ENCODE assay signal across 16 cellular contexts in the genomic region with DNA sequence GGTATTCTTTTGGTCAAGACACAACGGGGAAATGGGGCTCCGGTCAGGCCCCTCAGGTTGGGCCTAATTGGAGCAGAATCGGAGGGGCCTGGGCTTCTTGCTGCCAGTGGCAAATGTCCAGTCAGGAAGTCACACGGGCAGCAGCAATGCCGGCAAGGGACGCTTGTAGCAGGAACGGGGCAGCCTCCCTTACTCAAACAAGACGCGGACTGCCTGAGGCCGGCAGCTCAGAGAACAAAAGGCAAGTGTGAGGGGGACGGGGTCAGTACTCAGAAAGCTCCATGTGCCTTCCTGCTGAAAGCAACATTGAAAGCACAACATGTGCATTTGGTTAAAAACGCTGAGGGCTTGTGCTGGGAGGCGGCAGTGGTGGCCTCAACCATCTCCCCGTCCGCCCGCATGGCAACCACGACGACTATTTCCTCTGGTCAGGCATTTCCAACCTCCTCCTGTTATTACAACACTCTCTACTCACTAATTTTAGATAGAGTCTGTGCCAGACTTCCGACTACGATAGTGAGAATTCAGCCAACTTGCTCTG. TPM values are rescaled to one million over a fixed set of nuclear protein-coding genes. Genes with fewer than 3 reads are reported as not detected.
DNase-seq lines count a peak whose midpoint lies in the region; ATAC-seq and TF ChIP-seq lines count a peak whose summit lies in the region.
"Had no signal": no experiment of that assay in that cellular context is flagged by ENCODE, and none has a peak within 500 bp of the region (broad histone marks: within the 10 kb centered on the region; RNA-seq: fewer than 3 reads in every experiment).

No MANE protein-coding gene starts in this region.

- in situ Hi-C loops in ACHN (cut with HindIII; ENCODE audit: low pct_ligation_motif_present, low pct_unique_long_range_greater_than_20kb, low sequenced_read_pairs), result no loop called here

- ATAC-seq in activated T-helper 17 cell treated with anti-CD3 and anti-CD28 coated beads, Interleukin-2, amount 50 U/mL, for 72 hours (replicated peaks), result no peak
- no peak for ATAC-seq in HG02763 (IDR thresholded peaks at IDR 0.05; ENCODE audit: unreplicated experiment)
- ATAC-seq: gastroesophageal sphincter, left colon, SK-N-SH treated with all-trans-retinoic acid at 6 μM for 48 hours had no signal

- no peaks in the 10 kb centered on the region for H3K36me3 Mint-ChIP-seq in activated T-helper 17 cell treated with anti-CD3 and anti-CD28 coated beads, Interleukin-2, amount 50 U/mL, for 72 hours (ENCODE audit: low read depth)
- H3K36me3 Mint-ChIP-seq: IgD-negative memory B cell had no signal

- H3K27me3 Mint-ChIP-seq in activated T-helper 17 cell treated with anti-CD3 and anti-CD28 coated beads, Interleukin-2, amount 50 U/mL, for 72 hours, result no peaks in the 10 kb centered on the region

- H3K4me1 Mint-ChIP-seq in activated T-helper 17 cell treated with anti-CD3 and anti-CD28 coated beads, Interleukin-2, amount 50 U/mL, for 72 hours, result peaks cover 33% of the 10 kb centered on the region

- DNase-seq in AG09319 (ENCODE audit: extremely low read depth, low read depth), result peak; percentile 36
- DNase-seq in EH (ENCODE audit: low read depth), result peak; percentile 66
- DNase-seq in mesenteric fat pad (ENCODE audit: low spot score), result peak; percentile 86
- DNase-seq in ACHN, result no peak
- DNase-seq in NCI-H774 (lab: John Stamatoyannopoulos, UW), result no peak
- no peak for DNase-seq in stimulated activated naive CD4-positive, alpha-beta T cell (lab: John Stamatoyannopoulos, UW)
- DNase-seq: activated effector memory CD4-positive, alpha-beta T cell treated with anti-CD3 and anti-CD28 coated beads, Interleukin-2, amount 50 U/mL, for 16 hours; left colon; NCI-H1694; NCI-H69; occipital lobe had no signal

- H3K9me3 Mint-ChIP-seq in activated T-helper 17 cell treated with anti-CD3 and anti-CD28 coated beads, Interleukin-2, amount 50 U/mL, for 72 hours, result peaks cover 8% of the 10 kb centered on the region
- H3K9me3 Mint-ChIP-seq: IgD-negative memory B cell had no signal

- TF ChIP-seq CTCF in AG09319 (IDR thresholded peaks at IDR 0.05; ENCODE audit: low read depth, low read length), result no peak

- H3K4me3 Mint-ChIP-seq in activated T-helper 17 cell treated with anti-CD3 and anti-CD28 coated beads, Interleukin-2, amount 50 U/mL, for 72 hours, result no peak overlapping the region

- peak overlapping the region; percentile 30 for H3K27ac Mint-ChIP-seq in activated T-helper 17 cell treated with anti-CD3 and anti-CD28 coated beads, Interleukin-2, amount 50 U/mL, for 72 hours

RNA-seq across cellular contexts. Expression of a gene that starts 20.5 kb away (rescaled TPM):
- 10 to 100 TPM; 18.4 to 62.5 TPM for total RNA-seq in activated T-helper 17 cell treated with anti-CD3 and anti-CD28 coated beads, Interleukin-2, amount 50 U/mL, for 72 hours
- 102 TPM for total RNA-seq in mesenteric fat pad

RNA-seq across cellular contexts. Expression of a gene that starts 26.2 kb away (rescaled TPM):
- total RNA-seq in activated T-helper 17 cell treated with anti-CD3 and anti-CD28 coated beads, Interleukin-2, amount 50 U/mL, for 72 hours, result not detected
- total RNA-seq in mesenteric fat pad, result not detected
- total RNA-seq: gastroesophageal sphincter, left colon, occipital lobe had no signal

Comparison
In these comparisons a context has a peak if more than half of its experiments do, and no peak if none do; other contexts are left out.
1. DNase-seq: peak in AG09319 (single experiment), EH (single experiment) and mesenteric fat pad (single experiment); none in ACHN (single experiment), NCI-H774 (single experiment) and stimulated activated naive CD4-positive, alpha-beta T cell (0 of 6).